Comparison of ENCODE assay signal across 8 cellular contexts in the genomic region with DNA sequence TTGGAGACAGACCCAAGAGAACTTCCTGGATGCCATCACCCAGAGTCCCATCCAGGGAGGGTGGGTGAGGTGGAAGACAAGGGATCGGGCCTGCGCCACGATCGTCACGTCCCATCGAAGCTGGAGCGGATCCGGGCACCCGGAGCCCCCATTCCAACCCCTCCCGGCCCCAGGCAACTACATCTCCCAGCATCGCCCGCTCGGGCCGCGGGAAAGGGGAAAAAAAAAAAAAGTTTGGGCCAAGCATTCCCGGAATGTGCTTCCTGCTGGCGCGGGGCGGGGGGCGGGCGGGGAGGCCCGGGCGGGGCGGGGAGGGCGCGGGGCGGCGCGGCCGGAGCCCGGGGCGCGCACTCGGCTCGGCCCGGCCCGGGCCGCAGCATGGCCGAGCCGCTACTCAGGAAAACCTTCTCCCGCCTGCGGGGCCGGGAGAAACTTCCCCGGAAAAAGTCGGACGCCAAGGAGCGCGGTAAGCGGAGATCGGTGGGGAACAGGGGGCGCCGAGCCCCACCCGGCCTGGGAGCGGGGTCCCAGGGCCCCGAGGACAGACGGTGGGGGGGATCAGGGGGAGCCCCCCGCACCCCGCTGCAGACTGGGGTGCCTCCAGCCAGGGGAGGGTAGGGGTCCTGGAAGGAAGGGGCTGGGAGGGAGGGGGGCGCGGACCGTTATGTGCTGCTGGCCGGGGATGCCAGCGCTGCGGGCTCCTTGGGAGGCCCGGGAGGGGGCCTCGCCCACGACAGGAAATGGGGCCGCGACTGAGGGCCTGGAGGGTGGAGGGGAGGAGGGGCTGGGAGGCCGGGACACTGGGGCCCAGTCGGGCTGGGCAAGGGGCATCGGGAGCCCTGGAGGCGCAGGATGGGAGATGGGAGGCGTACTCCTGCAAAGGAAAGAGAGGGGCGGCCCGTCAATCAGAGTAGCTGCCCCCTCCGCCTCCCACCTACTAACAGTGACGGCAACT. TPM values are rescaled to one million over a fixed set of nuclear protein-coding genes. Genes with fewer than 3 reads are reported as not detected.
DNase-seq lines count a peak whose midpoint lies in the region; ATAC-seq and TF ChIP-seq lines count a peak whose summit lies in the region.

A gene with protein sequence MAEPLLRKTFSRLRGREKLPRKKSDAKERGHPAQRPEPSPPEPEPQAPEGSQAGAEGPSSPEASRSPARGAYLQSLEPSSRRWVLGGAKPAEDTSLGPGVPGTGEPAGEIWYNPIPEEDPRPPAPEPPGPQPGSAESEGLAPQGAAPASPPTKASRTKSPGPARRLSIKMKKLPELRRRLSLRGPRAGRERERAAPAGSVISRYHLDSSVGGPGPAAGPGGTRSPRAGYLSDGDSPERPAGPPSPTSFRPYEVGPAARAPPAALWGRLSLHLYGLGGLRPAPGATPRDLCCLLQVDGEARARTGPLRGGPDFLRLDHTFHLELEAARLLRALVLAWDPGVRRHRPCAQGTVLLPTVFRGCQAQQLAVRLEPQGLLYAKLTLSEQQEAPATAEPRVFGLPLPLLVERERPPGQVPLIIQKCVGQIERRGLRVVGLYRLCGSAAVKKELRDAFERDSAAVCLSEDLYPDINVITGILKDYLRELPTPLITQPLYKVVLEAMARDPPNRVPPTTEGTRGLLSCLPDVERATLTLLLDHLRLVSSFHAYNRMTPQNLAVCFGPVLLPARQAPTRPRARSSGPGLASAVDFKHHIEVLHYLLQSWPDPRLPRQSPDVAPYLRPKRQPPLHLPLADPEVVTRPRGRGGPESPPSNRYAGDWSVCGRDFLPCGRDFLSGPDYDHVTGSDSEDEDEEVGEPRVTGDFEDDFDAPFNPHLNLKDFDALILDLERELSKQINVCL (plus strand): TSS at position 346 of the 955 bp plus-strand sequence. CDS start 33 bp downstream, at position 379.

- H3K9me3 Mint-ChIP-seq in endothelial cell (ENCODE audit: unreplicated experiment) (peaks cover 4% of the 10 kb centered on the region), mesothelial cell of epicardium (peaks cover 21% of the 10 kb centered on the region)

- H3K9me3 ChIP-seq in SK-N-MC (ENCODE audit: low read depth, low read length): no peaks in the 10 kb centered on the region

- peak within 1 kb of the TSS; percentile 91 for H3K9ac ChIP-seq in SK-N-MC (ENCODE audit: insufficient read length)

- peak within 1 kb of the TSS; percentile 89 for H3K4me3 ChIP-seq in SK-N-MC

- ATAC-seq in HG03457 (IDR thresholded peaks at IDR 0.05; ENCODE audit: unreplicated experiment): no peak
- ATAC-seq in HG02973 (IDR thresholded peaks at IDR 0.05; ENCODE audit: unreplicated experiment): no peak
- ATAC-seq in HG03039 (IDR thresholded peaks at IDR 0.05; ENCODE audit: unreplicated experiment): no peak

- peak within 1 kb of the TSS; percentile 74 for H3K27ac ChIP-seq in SK-N-MC

- DNase-seq in Daoy (ENCODE audit: low read depth): peak; percentile 74
- no peak for DNase-seq in SK-N-MC (ENCODE audit: low read depth, low spot score)
- DNase-seq in endothelial cell (ENCODE audit: low spot score): peak; percentile 66
- peak in 1 of 2 experiments; percentile 64 for DNase-seq in mesothelial cell of epicardium (ENCODE audit: low spot score in 2 of 2, unreplicated experiment in 2 of 2)

- H3K4me1 Mint-ChIP-seq in endothelial cell (ENCODE audit: unreplicated experiment) (peaks cover 14% of the 10 kb centered on the region), mesothelial cell of epicardium (peaks cover 18% of the 10 kb centered on the region)

- H3K27me3 Mint-ChIP-seq in endothelial cell (ENCODE audit: unreplicated experiment) (peaks cover 12% of the 10 kb centered on the region), mesothelial cell of epicardium (ENCODE audit: low read depth) (no peaks in the 10 kb centered on the region)

- TF ChIP-seq CTCF in endothelial cell (IDR thresholded peaks at IDR 0.05; ENCODE audit: unreplicated experiment): no peak
- TF ChIP-seq CTCF in mesothelial cell of epicardium (IDR thresholded peaks at IDR 0.05; ENCODE audit: unreplicated experiment): no peak
- TF ChIP-seq CTCF in subcutaneous adipose tissue (IDR thresholded peaks at IDR 0.05; ENCODE audit: low read depth): no peak

- H3K36me3 Mint-ChIP-seq in endothelial cell (ENCODE audit: low read depth, unreplicated experiment) (peaks cover 23% of the 10 kb centered on the region), mesothelial cell of epicardium (peaks cover 15% of the 10 kb centered on the region)

- H3K4me3 Mint-ChIP-seq in endothelial cell (ENCODE audit: unreplicated experiment): peak within 1 kb of the TSS; percentile 95
- peak within 1 kb of the TSS; percentile 72 for H3K4me3 Mint-ChIP-seq in mesothelial cell of epicardium

- peak within 1 kb of the TSS; percentile 99 for H3K27ac Mint-ChIP-seq in endothelial cell (ENCODE audit: unreplicated experiment)
- H3K27ac Mint-ChIP-seq in mesothelial cell of epicardium: peak within 1 kb of the TSS; percentile 88

- H3K36me3 ChIP-seq in SK-N-MC (ENCODE audit: insufficient read depth, low read length): peaks cover 6% of the 10 kb centered on the region; the same call in 1 of the 2 replicates

RNA-seq across cellular contexts. Expression of the gene that starts here (rescaled TPM):
- 33.0 and 38.6 TPM in 2 replicates for total RNA-seq in Daoy (2014; rRNA removed; shearing (Covaris generic))
- total RNA-seq in endothelial cell (ENCODE audit: unreplicated experiment) (43.5 TPM), mesothelial cell of epicardium (22.3 to 25.1 TPM (median 22.7 TPM) in 3 replicates), subcutaneous adipose tissue (10 to 100 TPM; 10.9 to 35.2 (median 18.0) TPM)
